1 cellular context compared by ENCODE assay signal in the genomic region with DNA sequence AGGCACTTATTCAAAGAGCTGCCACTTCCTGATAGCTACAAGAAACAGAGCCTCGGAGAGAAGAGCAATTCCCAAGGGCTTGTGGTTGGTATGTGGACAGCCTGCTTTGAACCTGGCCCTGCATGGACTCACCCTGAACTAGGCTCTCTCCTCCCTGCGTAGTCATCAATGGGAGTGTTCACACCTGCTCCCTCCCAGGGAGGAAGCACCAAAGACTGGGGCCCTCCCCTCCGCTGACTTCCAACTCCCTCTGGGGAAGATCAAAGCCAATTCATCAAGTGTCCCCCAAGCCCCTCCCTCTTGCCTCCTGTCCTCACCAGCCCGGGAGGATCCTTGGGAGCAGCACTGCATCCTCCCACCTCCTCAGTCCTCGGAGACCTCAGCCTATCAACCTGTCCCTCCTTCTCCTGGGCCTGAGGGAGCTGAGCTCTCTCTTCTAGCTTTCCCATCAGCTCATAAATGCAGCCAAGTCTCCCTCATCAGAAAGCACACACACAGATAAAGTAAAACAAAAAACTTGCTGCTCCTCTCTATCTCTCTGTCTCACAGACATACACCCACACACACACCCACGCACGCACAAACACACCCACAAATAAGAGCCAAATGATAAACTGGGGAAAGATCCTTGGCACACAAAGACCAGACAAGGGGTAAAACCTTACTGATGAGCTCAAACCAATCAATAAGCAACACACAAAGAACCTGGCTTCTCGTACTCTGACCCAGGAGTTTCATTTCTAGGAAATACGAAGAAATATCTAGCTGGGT.
TF ChIP-seq lines count a peak whose summit lies in the region.

No MANE protein-coding gene starts in this region.

TF ChIP-seq in GM23338, 12 proteins besides CTCF, POLR2A, EP300 and RAD21 (continued from another document):
- TF ChIP-seq EZH2phosphoT487 (IDR thresholded peaks at IDR 0.05; ENCODE audit: unreplicated experiment) (no peak), NANOG (IDR thresholded peaks at IDR 0.05; ENCODE audit: borderline replicate concordance) (no peak), STAT1 (IDR thresholded peaks at IDR 0.05; ENCODE audit: unreplicated experiment) (no peak), JUNB (IDR thresholded peaks at IDR 0.05; ENCODE audit: unreplicated experiment) (no peak), ZNF114 (CRISPR knock-in tag; IDR thresholded peaks at IDR 0.05) (no peak)
- TF ChIP-seq, protein P1, sequence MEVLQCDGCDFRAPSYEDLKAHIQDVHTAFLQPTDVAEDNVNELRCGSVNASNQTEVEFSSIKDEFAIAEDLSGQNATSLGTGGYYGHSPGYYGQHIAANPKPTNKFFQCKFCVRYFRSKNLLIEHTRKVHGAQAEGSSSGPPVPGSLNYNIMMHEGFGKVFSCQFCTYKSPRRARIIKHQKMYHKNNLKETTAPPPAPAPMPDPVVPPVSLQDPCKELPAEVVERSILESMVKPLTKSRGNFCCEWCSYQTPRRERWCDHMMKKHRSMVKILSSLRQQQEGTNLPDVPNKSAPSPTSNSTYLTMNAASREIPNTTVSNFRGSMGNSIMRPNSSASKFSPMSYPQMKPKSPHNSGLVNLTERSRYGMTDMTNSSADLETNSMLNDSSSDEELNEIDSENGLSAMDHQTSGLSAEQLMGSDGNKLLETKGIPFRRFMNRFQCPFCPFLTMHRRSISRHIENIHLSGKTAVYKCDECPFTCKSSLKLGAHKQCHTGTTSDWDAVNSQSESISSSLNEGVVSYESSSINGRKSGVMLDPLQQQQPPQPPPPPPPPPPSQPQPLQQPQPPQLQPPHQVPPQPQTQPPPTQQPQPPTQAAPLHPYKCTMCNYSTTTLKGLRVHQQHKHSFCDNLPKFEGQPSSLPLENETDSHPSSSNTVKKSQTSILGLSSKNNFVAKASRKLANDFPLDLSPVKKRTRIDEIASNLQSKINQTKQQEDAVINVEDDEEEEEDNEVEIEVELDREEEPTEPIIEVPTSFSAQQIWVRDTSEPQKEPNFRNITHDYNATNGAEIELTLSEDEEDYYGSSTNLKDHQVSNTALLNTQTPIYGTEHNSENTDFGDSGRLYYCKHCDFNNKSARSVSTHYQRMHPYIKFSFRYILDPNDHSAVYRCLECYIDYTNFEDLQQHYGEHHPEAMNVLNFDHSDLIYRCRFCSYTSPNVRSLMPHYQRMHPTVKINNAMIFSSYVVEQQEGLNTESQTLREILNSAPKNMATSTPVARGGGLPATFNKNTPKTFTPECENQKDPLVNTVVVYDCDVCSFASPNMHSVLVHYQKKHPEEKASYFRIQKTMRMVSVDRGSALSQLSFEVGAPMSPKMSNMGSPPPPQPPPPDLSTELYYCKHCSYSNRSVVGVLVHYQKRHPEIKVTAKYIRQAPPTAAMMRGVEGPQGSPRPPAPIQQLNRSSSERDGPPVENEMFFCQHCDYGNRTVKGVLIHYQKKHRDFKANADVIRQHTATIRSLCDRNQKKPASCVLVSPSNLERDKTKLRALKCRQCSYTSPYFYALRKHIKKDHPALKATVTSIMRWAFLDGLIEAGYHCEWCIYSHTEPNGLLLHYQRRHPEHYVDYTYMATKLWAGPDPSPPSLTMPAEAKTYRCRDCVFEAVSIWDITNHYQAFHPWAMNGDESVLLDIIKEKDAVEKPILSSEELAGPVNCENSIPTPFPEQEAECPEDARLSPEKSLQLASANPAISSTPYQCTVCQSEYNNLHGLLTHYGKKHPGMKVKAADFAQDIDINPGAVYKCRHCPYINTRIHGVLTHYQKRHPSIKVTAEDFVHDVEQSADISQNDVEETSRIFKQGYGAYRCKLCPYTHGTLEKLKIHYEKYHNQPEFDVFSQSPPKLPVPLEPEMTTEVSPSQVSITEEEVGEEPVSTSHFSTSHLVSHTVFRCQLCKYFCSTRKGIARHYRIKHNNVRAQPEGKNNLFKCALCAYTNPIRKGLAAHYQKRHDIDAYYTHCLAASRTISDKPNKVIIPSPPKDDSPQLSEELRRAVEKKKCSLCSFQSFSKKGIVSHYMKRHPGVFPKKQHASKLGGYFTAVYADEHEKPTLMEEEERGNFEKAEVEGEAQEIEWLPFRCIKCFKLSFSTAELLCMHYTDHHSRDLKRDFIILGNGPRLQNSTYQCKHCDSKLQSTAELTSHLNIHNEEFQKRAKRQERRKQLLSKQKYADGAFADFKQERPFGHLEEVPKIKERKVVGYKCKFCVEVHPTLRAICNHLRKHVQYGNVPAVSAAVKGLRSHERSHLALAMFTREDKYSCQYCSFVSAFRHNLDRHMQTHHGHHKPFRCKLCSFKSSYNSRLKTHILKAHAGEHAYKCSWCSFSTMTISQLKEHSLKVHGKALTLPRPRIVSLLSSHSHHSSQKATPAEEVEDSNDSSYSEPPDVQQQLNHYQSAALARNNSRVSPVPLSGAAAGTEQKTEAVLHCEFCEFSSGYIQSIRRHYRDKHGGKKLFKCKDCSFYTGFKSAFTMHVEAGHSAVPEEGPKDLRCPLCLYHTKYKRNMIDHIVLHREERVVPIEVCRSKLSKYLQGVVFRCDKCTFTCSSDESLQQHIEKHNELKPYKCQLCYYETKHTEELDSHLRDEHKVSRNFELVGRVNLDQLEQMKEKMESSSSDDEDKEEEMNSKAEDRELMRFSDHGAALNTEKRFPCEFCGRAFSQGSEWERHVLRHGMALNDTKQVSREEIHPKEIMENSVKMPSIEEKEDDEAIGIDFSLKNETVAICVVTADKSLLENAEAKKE (CRISPR knock-in tag; IDR thresholded peaks at IDR 0.05) = no peak
